Comparison of ENCODE assay signal across 9 cellular contexts in genomic region chr10:29304259-29305030, GRCh38. TPM values are rescaled to one million over a fixed set of nuclear protein-coding genes. Genes with fewer than 3 reads are reported as not detected.
DNase-seq lines count a peak whose midpoint lies in the region; FAIRE-seq and TF ChIP-seq lines count a peak whose summit lies in the region.
"Had no signal": no experiment of that assay in that cellular context is flagged by ENCODE, and none has a peak within 500 bp of the region (broad histone marks: within the 10 kb centered on the region; RNA-seq: fewer than 3 reads in every experiment).

No MANE protein-coding gene starts in this region.

- peak; percentile 61 for FAIRE-seq in keratinocyte (lab: Jason Lieb, UNC)

- POLR2A ChIA-PET in PC-9 (lab: Charles Lee; ENCODE audit: unreplicated experiment) = interaction anchor here (0.6 kb wide), 1 partner anchor 49 kb away, joined by 3 read pairs; no protein-coding TSS in a partner anchor

- H2AFZ ChIP-seq in ACC112 (ENCODE audit: low read length, unreplicated experiment) = peak overlapping the region; percentile 88
- H2AFZ ChIP-seq in Karpas-422 (ENCODE audit: low read length) = no peak overlapping the region
- no peak overlapping the region for H2AFZ ChIP-seq in PC-9
- peak overlapping the region; percentile 29 for H2AFZ ChIP-seq in mammary epithelial cell (ENCODE audit: low read depth, low read length)
- no peak overlapping the region for H2AFZ ChIP-seq in keratinocyte (ENCODE audit: control insufficient read depth, low read length)

- H3K4me1 ChIP-seq in ACC112 (ENCODE audit: control insufficient read depth, insufficient read depth, low read length, unreplicated experiment) (peaks cover 4% of the 10 kb centered on the region), Karpas-422 (ENCODE audit: low read length) (no peaks in the 10 kb centered on the region), PC-9 (replicated peaks; ENCODE audit: insufficient read depth) (0 out of 2 replicates have a peak, but pooled peaks cover 4% of the 10 kb centered on the region), mammary epithelial cell (ENCODE audit: insufficient read depth, low read length) (no peaks in the 10 kb centered on the region), keratinocyte (ENCODE audit: control insufficient read depth, extremely low read depth, insufficient read depth, low read length) (no peaks in the 10 kb centered on the region)

- dilution Hi-C loops in mammary epithelial cell (cut with HindIII; ENCODE audit: low sequenced_read_pairs) = no loop called here
- dilution Hi-C loops in keratinocyte (cut with MboI; ENCODE audit: extremely low pct_ligation_motif_present, low sequenced_read_pairs) = loop anchor here (25.0 kb wide), 1 partner anchor 167 kb away; no protein-coding TSS in a partner anchor

- CTCF ChIA-PET in PC-9 (lab: Charles Lee) (interaction anchor here (0.6 to 2.3 kb wide), 12 partner anchors 49 to 681 kb away, joined by 3 to 17 read pairs (median 3); partner anchors contain the start of gene BAMBI), mammary epithelial cell (lab: Charles Lee; ENCODE audit: low non-redundant PET) (interaction anchor here (0.5 to 1.3 kb wide), 6 partner anchors 60 to 1036 kb away, joined by 3 to 7 read pairs (median 4); no protein-coding TSS in a partner anchor)

- H3K79me2 ChIP-seq in ACC112 (ENCODE audit: control insufficient read depth, insufficient read depth, low read length, unreplicated experiment) = no peaks in the 10 kb centered on the region
- H3K79me2 ChIP-seq in Karpas-422 (ENCODE audit: low read length) = no peaks in the 10 kb centered on the region
- H3K79me2 ChIP-seq in PC-9 (ENCODE audit: low read depth) = no peaks in the 10 kb centered on the region
- no peaks in the 10 kb centered on the region for H3K79me2 ChIP-seq in mammary epithelial cell (ENCODE audit: insufficient read depth, low read length)
- H3K79me2 ChIP-seq in keratinocyte (ENCODE audit: control insufficient read depth, insufficient read depth, low read length) = no peaks in the 10 kb centered on the region

- H3K27me3 ChIP-seq in ACC112 (ENCODE audit: insufficient read depth, low read length) (no peaks in the 10 kb centered on the region), Karpas-422 (ENCODE audit: low read length) (no peaks in the 10 kb centered on the region), PC-9 (ENCODE audit: insufficient read depth, low read depth) (no peaks in the 10 kb centered on the region), mammary epithelial cell (ENCODE audit: insufficient read depth, low read length) (no peaks in the 10 kb centered on the region), keratinocyte (ENCODE audit: control insufficient read depth, extremely low read depth, insufficient read depth, low read length) (peaks cover 5% of the 10 kb centered on the region)

- H3K4me3 ChIP-seq in ACC112 (ENCODE audit: low read depth, low read length) = 0 out of 2 replicates have a peak overlapping the region, but pooled peaks have one; percentile 29
- H3K4me3 ChIP-seq in Karpas-422 (ENCODE audit: low read length) = no peak overlapping the region
- no peak overlapping the region for H3K4me3 ChIP-seq in PC-9
- H3K4me3 ChIP-seq in mammary epithelial cell (replicated peaks in 1 of 3; ENCODE audit: insufficient read depth in 1 of 3, low read depth in 2 of 3, low read length in 3 of 3) = no peak overlapping the region
- no peak overlapping the region for H3K4me3 ChIP-seq in keratinocyte (ENCODE audit: control insufficient read depth in 2 of 3, extremely low read depth in 1 of 3, insufficient read depth in 2 of 3, low read depth in 1 of 3, low read length in 3 of 3)

- BruUV-seq in PC-9 (replicated peaks; lab: Mats Ljungman, UMichigan) (no TSS peak), mammary epithelial cell (replicated peaks; lab: Mats Ljungman, UMichigan) (no TSS peak)

- no peaks in the 10 kb centered on the region for H3F3A ChIP-seq in PC-9 (ENCODE audit: insufficient read depth, low read depth)

- H3K9ac ChIP-seq in Karpas-422 (ENCODE audit: low read length) = no peak overlapping the region
- no peak overlapping the region for H3K9ac ChIP-seq in mammary epithelial cell (ENCODE audit: insufficient read depth, low read length)
- no peak overlapping the region for H3K9ac ChIP-seq in keratinocyte (ENCODE audit: control insufficient read depth, extremely low read depth, insufficient read depth, low read length)

- H3K4me2 ChIP-seq in Karpas-422 (ENCODE audit: low read depth, low read length, poor library complexity, severe bottlenecking) (no peak overlapping the region), PC-9 (no peak overlapping the region), mammary epithelial cell (ENCODE audit: insufficient read depth, low read depth, low read length) (no peak overlapping the region), keratinocyte (ENCODE audit: control insufficient read depth, extremely low read depth, insufficient read depth, low read depth, low read length) (no peak overlapping the region)

- in situ Hi-C loops in mammary epithelial cell (cut with MboI; ENCODE audit: low sequenced_read_pairs in 2 of 2) = loop anchor here (10.0 kb wide), 1 partner anchor 640 kb away; no protein-coding TSS in a partner anchor

- H3K9me3 ChIP-seq in Karpas-422 (ENCODE audit: low read length) (no peaks in the 10 kb centered on the region), PC-9 (ENCODE audit: insufficient read depth, low read depth) (no peaks in the 10 kb centered on the region), mammary epithelial cell (replicated peaks; ENCODE audit: insufficient read depth, low read length) (peaks cover 5% of the 10 kb centered on the region), keratinocyte (ENCODE audit: control insufficient read depth, low read depth, low read length) (no peaks in the 10 kb centered on the region)

- H3K27ac ChIP-seq in ACC112 (ENCODE audit: low read depth, low read length) (no peak overlapping the region), Karpas-422 (ENCODE audit: low read length) (no peak overlapping the region), PC-9 (no peak overlapping the region), mammary epithelial cell (ENCODE audit: insufficient read depth, low read depth, low read length) (no peak overlapping the region), keratinocyte (ENCODE audit: control insufficient read depth, insufficient read depth, low read length) (no peak overlapping the region)

- no peaks in the 10 kb centered on the region for H3K9me1 ChIP-seq in keratinocyte (ENCODE audit: control insufficient read depth, extremely low read depth, insufficient read depth, low read length)

- peak; percentile 74 for DNase-seq in Karpas-422
- peak; percentile 44 to 64 for DNase-seq in PC-9
- peak; percentile 43 for DNase-seq in mammary epithelial cell
- no peak for DNase-seq in keratinocyte (ENCODE audit: low read depth, low spot score)
- DNase-seq in stimulated activated CD4-positive, alpha-beta T cell treated with anti-CD3 and anti-CD28 coated beads, Interleukin-2, amount 100 ng/mL, for 48 hours = peak; percentile 3 to 7
- no peak for DNase-seq in activated effector memory CD4-positive, alpha-beta T cell treated with Interleukin-2 at 50 U/mL for 16 hours

- intact Hi-C loops in PC-9 (cut with micrococcal nuclease; ENCODE audit: unreplicated experiment) = loop anchor here (1.0 to 2.0 kb wide), 5 partner anchors 64 to 676 kb away; no protein-coding TSS in a partner anchor
- intact Hi-C loops in mammary epithelial cell (cut with micrococcal nuclease) = loop anchor here (1.0 kb wide), 4 partner anchors 174 to 676 kb away; partner anchors contain the start of gene BAMBI

- H4K20me1 ChIP-seq in Karpas-422 (ENCODE audit: insufficient read depth, low read depth, low read length) (no peaks in the 10 kb centered on the region), PC-9 (ENCODE audit: insufficient read depth) (no peaks in the 10 kb centered on the region), mammary epithelial cell (ENCODE audit: insufficient read depth, low read length) (no peaks in the 10 kb centered on the region), keratinocyte (ENCODE audit: control insufficient read depth, extremely low read depth, insufficient read depth, low read length) (no peaks in the 10 kb centered on the region)

- H3K9me2 ChIP-seq in Karpas-422 (replicated peaks; ENCODE audit: insufficient read depth, low read length) (no peaks in the 10 kb centered on the region), PC-9 (ENCODE audit: insufficient read depth) (no peaks in the 10 kb centered on the region)

- TF ChIP-seq CTCF in GM12872 (IDR thresholded peaks at IDR 0.05; ENCODE audit: insufficient read depth, low read depth, low read length) (peak; percentile 68), PC-9 (conservative IDR thresholded peaks at IDR 0.05) (peak; percentile 78), mammary epithelial cell (conservative IDR thresholded peaks at IDR 0.05 in 1 of 2, IDR thresholded peaks at IDR 0.05 in 1 of 2; ENCODE audit: extremely low read depth in 1 of 2, insufficient read depth in 1 of 2, low read depth in 1 of 2, low read length in 2 of 2) (peak; percentile 77 to 91), keratinocyte (optimal IDR thresholded peaks at IDR 0.05 in 1 of 3, IDR thresholded peaks at IDR 0.05 in 1 of 3, conservative IDR thresholded peaks at IDR 0.05 in 1 of 3; ENCODE audit: extremely low read depth in 1 of 3, insufficient read depth in 2 of 3, low read length in 3 of 3) (peak; percentile 69 to 82 (median 75))

- H3K36me3 ChIP-seq in ACC112 (ENCODE audit: insufficient read depth, low read length) (no peaks in the 10 kb centered on the region), Karpas-422 (ENCODE audit: insufficient read depth, low read length) (no peaks in the 10 kb centered on the region), PC-9 (ENCODE audit: low read depth) (no peaks in the 10 kb centered on the region), mammary epithelial cell (ENCODE audit: insufficient read depth, low read length) (no peaks in the 10 kb centered on the region), keratinocyte (ENCODE audit: control insufficient read depth in 2 of 2, extremely low read depth in 1 of 2, insufficient read depth in 2 of 2, low read length in 2 of 2) (no peaks in the 10 kb centered on the region)

- WGBS in mammary epithelial cell (ENCODE audit: low coverage, missing lambda C conversion rate) = 35% methylated on average over 6 of the region's 6 CpGs

RNA-seq across cellular contexts. Expression of gene LYZL1, which starts 15.6 kb away (rescaled TPM):
- total RNA-seq in Karpas-422 (2014; rRNA removed; shearing (Covaris generic); ENCODE audit: low replicate concordance) = not detected in 2 replicates
- not detected in 2 replicates for total RNA-seq in PC-9 (2021)
- not detected for total RNA-seq in mammary epithelial cell
- polyA plus RNA-seq in mammary epithelial cell = not detected
- polyA minus RNA-seq in mammary epithelial cell = not detected
- not detected in 3 replicates for polyA plus RNA-seq in keratinocyte
- not detected for polyA plus RNA-seq in keratinocyte (2011; ENCODE audit: low read depth)
- polyA plus RNA-seq in keratinocyte (2011; cell fraction: cytosol; rRNA removed) = not detected in 2 replicates
- not detected in 2 replicates for polyA plus RNA-seq in keratinocyte (2011; cell fraction: nucleus; rRNA removed)
- not detected in 2 replicates for polyA plus RNA-seq in keratinocyte (2012; ENCODE audit: low replicate concordance)
- not detected in 3 replicates for polyA minus RNA-seq in keratinocyte
- polyA minus RNA-seq in keratinocyte (2011; cell fraction: cytosol; rRNA and poly(A)+ RNA removed) = not detected
- not detected in 2 replicates for polyA minus RNA-seq in keratinocyte (2011; cell fraction: nucleus; rRNA and poly(A)+ RNA removed)
- total RNA-seq: naive thymus-derived CD4-positive, alpha-beta T cell had no signal
- polyA plus RNA-seq: naive thymus-derived CD4-positive, alpha-beta T cell had no signal

Comparison
In these comparisons a context has a peak if more than half of its experiments do, and no peak if none do; other contexts are left out.
1. H2AFZ ChIP-seq: peak in ACC112 (single experiment) and mammary epithelial cell (single experiment); none in Karpas-422 (single experiment), PC-9 (single experiment) and keratinocyte (single experiment).
2. DNase-seq: peak in Karpas-422 (single experiment), PC-9 (2 of 2), mammary epithelial cell (single experiment) and stimulated activated CD4-positive, alpha-beta T cell treated with anti-CD3 and anti-CD28 coated beads, Interleukin-2, amount 100 ng/mL, for 48 hours (2 of 2); none in keratinocyte (single experiment) and activated effector memory CD4-positive, alpha-beta T cell treated with Interleukin-2 at 50 U/mL for 16 hours (single experiment).
3. Peak in every context shown above with its lines, with median percentiles within 50 percentile points of each other: CTCF ChIP-seq.